In genomic region chrX:120468825-120469525, GRCh38 we compare ENCODE assay signal across 8 cellular contexts. TPM values are rescaled to one million over a fixed set of nuclear protein-coding genes. Genes with fewer than 3 reads are reported as not detected.
DNase-seq lines count a peak whose midpoint lies in the region; ATAC-seq and TF ChIP-seq lines count a peak whose summit lies in the region.

TSS of gene LAMP2 (minus strand) at chrX:120469296. CDS start at chrX:120469169, 127 bp downstream.

- no peaks in the 10 kb centered on the region for H3K36me3 ChIP-seq in skeletal muscle tissue (ENCODE audit: control insufficient read depth in 3 of 3, insufficient read depth in 3 of 3, low read length in 3 of 3)

- CTCF ChIA-PET in AG04449 (lab: Yijun Ruan, JAX): interaction anchor here (1.5 kb wide), 1 partner anchor 104 kb away, joined by 3 read pairs; no protein-coding TSS in a partner anchor

- in situ Hi-C loops in T47D (cut with HindIII; ENCODE audit: low pct_unique_long_range_greater_than_20kb, low sequenced_read_pairs): no loop called here

- POLR2A ChIA-PET in AG04449 (lab: Yijun Ruan, JAX): interaction anchor here (1.1 kb wide), 1 partner anchor 677 kb away, joined by 3 read pairs; the partner anchor contains the start of gene RPL39

- peaks cover 0 to 8% (median 8%) of the 10 kb centered on the region in 3 donors for H3K4me1 ChIP-seq in skeletal muscle tissue (ENCODE audit: control insufficient read depth in 3 of 3, insufficient read depth in 3 of 3, low read length in 3 of 3)

- ATAC-seq in GM18907 (IDR thresholded peaks at IDR 0.05; ENCODE audit: unreplicated experiment) (peak; percentile 96), HG03139 (IDR thresholded peaks at IDR 0.05; ENCODE audit: unreplicated experiment) (peak; percentile 97)

- TF ChIP-seq CTCF in AG04449 (IDR thresholded peaks at IDR 0.05; ENCODE audit: insufficient read depth, low read length, missing control alignments) (no peak), VCaP (conservative IDR thresholded peaks at IDR 0.05) (no peak)

- DNase-seq in AG04449 (ENCODE audit: low read depth, low spot score) (no peak), NCI-H2196 treated with DMSO at 0.1 percent for 48 hours (lab: John Stamatoyannopoulos, UW; ENCODE audit: unreplicated experiment) (peak; percentile 57), T47D (ENCODE audit: low read depth in 1 of 2, low spot score in 1 of 2) (peak; percentile 24 to 85)

- H3K9ac ChIP-seq in skeletal muscle tissue (ENCODE audit: low read depth in 1 of 3, low read length in 3 of 3): peak within 1 kb of the TSS; percentile 86 to 92 (median 87)

- peak within 1 kb of the TSS; percentile 71 for H3K27ac ChIP-seq in VCaP
- H3K27ac ChIP-seq in skeletal muscle tissue (ENCODE audit: low read depth, low read length): peak within 1 kb of the TSS; percentile 98

- H3K9me3 ChIP-seq in iPS-18c (ENCODE audit: control insufficient read depth, insufficient read depth, low read length) (peaks cover 3% of the 10 kb centered on the region), skeletal muscle tissue (ENCODE audit: control insufficient read depth in 3 of 3, low read length in 3 of 3) (no peaks in the 10 kb centered on the region)

- H3K27me3 ChIP-seq in skeletal muscle tissue (ENCODE audit: control insufficient read depth in 3 of 3, insufficient read depth in 3 of 3, low read length in 3 of 3): no peaks in the 10 kb centered on the region

- H3K4me3 ChIP-seq in AG04449 (ENCODE audit: low read depth, low read length) (peak within 1 kb of the TSS; percentile 69), iPS-18c (ENCODE audit: insufficient read depth, low read depth, low read length) (peak within 1 kb of the TSS; percentile 64), skeletal muscle tissue (ENCODE audit: low read length in 3 of 3) (peak within 1 kb of the TSS; percentile 64 to 91 (median 81))

RNA-seq across cellular contexts. Expression of gene LAMP2, which starts in this region (rescaled TPM):
- 83.0 TPM for total RNA-seq in skeletal muscle tissue
